ENCODE assay signal across 1 cellular context in genomic region chr18:31101148-31102019, GRCh38.
TF ChIP-seq lines count a peak whose summit lies in the region.

No MANE protein-coding gene starts in this region.

TF ChIP-seq in HepG2, 621 proteins besides CTCF, POLR2A, EP300 and RAD21 (continued from another document and continues in another):
- TF ChIP-seq ZNF503 (CRISPR knock-in tag; IDR thresholded peaks at IDR 0.05) (no peak), ZNF446 (CRISPR knock-in tag; IDR thresholded peaks at IDR 0.05) (no peak), ATF7 (IDR thresholded peaks at IDR 0.05) (no peak), ATF7 (CRISPR knock-in tag; IDR thresholded peaks at IDR 0.05) (no peak), BCL6 (CRISPR knock-in tag; IDR thresholded peaks at IDR 0.05) (peak; percentile 57), ZNF776 (CRISPR knock-in tag; IDR thresholded peaks at IDR 0.05) (peak; percentile 40; the same call in 1 of the 2 replicates), PHF20 (CRISPR knock-in tag; IDR thresholded peaks at IDR 0.05) (peak; percentile 36; the same call in 1 of the 2 replicates), MEIS2 (CRISPR knock-in tag; IDR thresholded peaks at IDR 0.05) (no peak), CREB1 (IDR thresholded peaks at IDR 0.05) (no peak), CREB1 (CRISPR knock-in tag; IDR thresholded peaks at IDR 0.05) (no peak), ZBTB25 (CRISPR knock-in tag; IDR thresholded peaks at IDR 0.05) (no peak), MLXIP (CRISPR knock-in tag; IDR thresholded peaks at IDR 0.05; ENCODE audit: borderline replicate concordance) (no peak), DR1 (CRISPR knock-in tag; IDR thresholded peaks at IDR 0.05) (0 out of 2 replicates have a peak, but pooled peaks have one; percentile 19), PATZ1 (CRISPR knock-in tag; IDR thresholded peaks at IDR 0.05) (peak; percentile 28; the same call in 1 of the 2 replicates), NFIB (CRISPR knock-in tag; IDR thresholded peaks at IDR 0.05; ENCODE audit: borderline replicate concordance) (no peak), LBX2 (CRISPR knock-in tag; IDR thresholded peaks at IDR 0.05; ENCODE audit: borderline replicate concordance) (no peak), REL (CRISPR knock-in tag; conservative IDR thresholded peaks at IDR 0.05) (no peak), RBFOX2 (IDR thresholded peaks at IDR 0.05; ENCODE audit: low read depth, low read length) (peak; percentile 96), ZFP82 (CRISPR knock-in tag; IDR thresholded peaks at IDR 0.05; ENCODE audit: borderline replicate concordance) (peak; percentile 48; the same call in 1 of the 2 replicates), ZNF253 (CRISPR knock-in tag; IDR thresholded peaks at IDR 0.05; ENCODE audit: borderline replicate concordance) (no peak), SP2 (CRISPR knock-in tag; IDR thresholded peaks at IDR 0.05) (no peak), ZNF451 (CRISPR knock-in tag; IDR thresholded peaks at IDR 0.05) (no peak; the same call in 1 of the 2 replicates), PRDM4 (CRISPR knock-in tag; IDR thresholded peaks at IDR 0.05; ENCODE audit: borderline replicate concordance) (no peak), IRX3 (CRISPR knock-in tag; IDR thresholded peaks at IDR 0.05; ENCODE audit: borderline replicate concordance, low read depth) (peak; percentile 17; the same call in 1 of the 2 replicates), PHF21A (CRISPR knock-in tag; IDR thresholded peaks at IDR 0.05) (0 out of 2 replicates have a peak, but pooled peaks have one; percentile 23)
- TF ChIP-seq, protein P1, sequence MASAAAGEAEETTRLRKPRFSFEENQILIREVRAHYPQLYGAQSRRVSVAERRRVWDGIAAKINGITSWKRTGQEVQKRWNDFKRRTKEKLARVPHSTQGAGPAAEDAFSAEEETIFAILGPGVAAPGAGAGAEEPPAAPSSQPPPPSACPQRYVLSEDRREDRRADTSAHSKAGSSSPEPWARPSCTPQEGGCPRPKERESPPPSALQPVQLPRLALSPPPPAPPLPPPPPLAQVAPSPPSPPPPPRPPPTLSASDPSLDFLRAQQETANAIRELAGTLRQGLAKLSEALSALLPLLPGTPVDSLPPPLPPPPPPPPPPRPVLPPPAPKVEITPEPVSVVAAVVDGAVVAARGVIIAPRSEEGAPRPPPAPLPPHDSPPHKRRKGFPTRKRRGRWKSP (CRISPR knock-in tag; IDR thresholded peaks at IDR 0.05), result peak; percentile 86
- TF ChIP-seq, protein P2, sequence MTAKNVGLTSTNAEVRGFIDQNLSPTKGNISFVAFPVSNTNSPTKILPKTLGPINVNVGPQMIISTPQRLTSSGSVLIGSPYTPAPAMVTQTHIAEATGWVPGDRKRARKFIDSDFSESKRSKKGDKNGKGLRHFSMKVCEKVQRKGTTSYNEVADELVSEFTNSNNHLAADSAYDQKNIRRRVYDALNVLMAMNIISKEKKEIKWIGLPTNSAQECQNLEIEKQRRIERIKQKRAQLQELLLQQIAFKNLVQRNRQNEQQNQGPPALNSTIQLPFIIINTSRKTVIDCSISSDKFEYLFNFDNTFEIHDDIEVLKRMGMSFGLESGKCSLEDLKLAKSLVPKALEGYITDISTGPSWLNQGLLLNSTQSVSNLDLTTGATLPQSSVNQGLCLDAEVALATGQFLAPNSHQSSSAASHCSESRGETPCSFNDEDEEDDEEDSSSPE (CRISPR knock-in tag; IDR thresholded peaks at IDR 0.05), result peak; percentile 19; the same call in 1 of the 2 replicates
- TF ChIP-seq, protein P3, sequence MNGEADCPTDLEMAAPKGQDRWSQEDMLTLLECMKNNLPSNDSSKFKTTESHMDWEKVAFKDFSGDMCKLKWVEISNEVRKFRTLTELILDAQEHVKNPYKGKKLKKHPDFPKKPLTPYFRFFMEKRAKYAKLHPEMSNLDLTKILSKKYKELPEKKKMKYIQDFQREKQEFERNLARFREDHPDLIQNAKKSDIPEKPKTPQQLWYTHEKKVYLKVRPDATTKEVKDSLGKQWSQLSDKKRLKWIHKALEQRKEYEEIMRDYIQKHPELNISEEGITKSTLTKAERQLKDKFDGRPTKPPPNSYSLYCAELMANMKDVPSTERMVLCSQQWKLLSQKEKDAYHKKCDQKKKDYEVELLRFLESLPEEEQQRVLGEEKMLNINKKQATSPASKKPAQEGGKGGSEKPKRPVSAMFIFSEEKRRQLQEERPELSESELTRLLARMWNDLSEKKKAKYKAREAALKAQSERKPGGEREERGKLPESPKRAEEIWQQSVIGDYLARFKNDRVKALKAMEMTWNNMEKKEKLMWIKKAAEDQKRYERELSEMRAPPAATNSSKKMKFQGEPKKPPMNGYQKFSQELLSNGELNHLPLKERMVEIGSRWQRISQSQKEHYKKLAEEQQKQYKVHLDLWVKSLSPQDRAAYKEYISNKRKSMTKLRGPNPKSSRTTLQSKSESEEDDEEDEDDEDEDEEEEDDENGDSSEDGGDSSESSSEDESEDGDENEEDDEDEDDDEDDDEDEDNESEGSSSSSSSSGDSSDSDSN (CRISPR knock-in tag; IDR thresholded peaks at IDR 0.05), result peak; percentile 93
- TF ChIP-seq, protein P4, sequence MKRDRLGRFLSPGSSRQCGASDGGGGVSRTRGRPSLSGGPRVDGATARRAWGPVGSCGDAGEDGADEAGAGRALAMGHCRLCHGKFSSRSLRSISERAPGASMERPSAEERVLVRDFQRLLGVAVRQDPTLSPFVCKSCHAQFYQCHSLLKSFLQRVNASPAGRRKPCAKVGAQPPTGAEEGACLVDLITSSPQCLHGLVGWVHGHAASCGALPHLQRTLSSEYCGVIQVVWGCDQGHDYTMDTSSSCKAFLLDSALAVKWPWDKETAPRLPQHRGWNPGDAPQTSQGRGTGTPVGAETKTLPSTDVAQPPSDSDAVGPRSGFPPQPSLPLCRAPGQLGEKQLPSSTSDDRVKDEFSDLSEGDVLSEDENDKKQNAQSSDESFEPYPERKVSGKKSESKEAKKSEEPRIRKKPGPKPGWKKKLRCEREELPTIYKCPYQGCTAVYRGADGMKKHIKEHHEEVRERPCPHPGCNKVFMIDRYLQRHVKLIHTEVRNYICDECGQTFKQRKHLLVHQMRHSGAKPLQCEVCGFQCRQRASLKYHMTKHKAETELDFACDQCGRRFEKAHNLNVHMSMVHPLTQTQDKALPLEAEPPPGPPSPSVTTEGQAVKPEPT (CRISPR knock-in tag; IDR thresholded peaks at IDR 0.05; ENCODE audit: low read depth), result 0 out of 2 replicates have a peak, but pooled peaks have one; percentile 37
- TF ChIP-seq, protein P5, sequence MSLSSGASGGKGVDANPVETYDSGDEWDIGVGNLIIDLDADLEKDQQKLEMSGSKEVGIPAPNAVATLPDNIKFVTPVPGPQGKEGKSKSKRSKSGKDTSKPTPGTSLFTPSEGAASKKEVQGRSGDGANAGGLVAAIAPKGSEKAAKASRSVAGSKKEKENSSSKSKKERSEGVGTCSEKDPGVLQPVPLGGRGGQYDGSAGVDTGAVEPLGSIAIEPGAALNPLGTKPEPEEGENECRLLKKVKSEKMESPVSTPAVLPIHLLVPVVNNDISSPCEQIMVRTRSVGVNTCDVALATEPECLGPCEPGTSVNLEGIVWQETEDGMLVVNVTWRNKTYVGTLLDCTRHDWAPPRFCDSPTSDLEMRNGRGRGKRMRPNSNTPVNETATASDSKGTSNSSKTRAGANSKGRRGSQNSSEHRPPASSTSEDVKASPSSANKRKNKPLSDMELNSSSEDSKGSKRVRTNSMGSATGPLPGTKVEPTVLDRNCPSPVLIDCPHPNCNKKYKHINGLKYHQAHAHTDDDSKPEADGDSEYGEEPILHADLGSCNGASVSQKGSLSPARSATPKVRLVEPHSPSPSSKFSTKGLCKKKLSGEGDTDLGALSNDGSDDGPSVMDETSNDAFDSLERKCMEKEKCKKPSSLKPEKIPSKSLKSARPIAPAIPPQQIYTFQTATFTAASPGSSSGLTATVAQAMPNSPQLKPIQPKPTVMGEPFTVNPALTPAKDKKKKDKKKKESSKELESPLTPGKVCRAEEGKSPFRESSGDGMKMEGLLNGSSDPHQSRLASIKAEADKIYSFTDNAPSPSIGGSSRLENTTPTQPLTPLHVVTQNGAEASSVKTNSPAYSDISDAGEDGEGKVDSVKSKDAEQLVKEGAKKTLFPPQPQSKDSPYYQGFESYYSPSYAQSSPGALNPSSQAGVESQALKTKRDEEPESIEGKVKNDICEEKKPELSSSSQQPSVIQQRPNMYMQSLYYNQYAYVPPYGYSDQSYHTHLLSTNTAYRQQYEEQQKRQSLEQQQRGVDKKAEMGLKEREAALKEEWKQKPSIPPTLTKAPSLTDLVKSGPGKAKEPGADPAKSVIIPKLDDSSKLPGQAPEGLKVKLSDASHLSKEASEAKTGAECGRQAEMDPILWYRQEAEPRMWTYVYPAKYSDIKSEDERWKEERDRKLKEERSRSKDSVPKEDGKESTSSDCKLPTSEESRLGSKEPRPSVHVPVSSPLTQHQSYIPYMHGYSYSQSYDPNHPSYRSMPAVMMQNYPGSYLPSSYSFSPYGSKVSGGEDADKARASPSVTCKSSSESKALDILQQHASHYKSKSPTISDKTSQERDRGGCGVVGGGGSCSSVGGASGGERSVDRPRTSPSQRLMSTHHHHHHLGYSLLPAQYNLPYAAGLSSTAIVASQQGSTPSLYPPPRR (CRISPR knock-in tag; IDR thresholded peaks at IDR 0.05; ENCODE audit: borderline replicate concordance), result 0 out of 2 replicates have a peak, but pooled peaks have one; percentile 34
